ENCODE assay signal across 8 cellular contexts in genomic region chr4:37891221-37892159, GRCh38. TPM values are rescaled to one million over a fixed set of nuclear protein-coding genes. Genes with fewer than 3 reads are reported as not detected.
DNase-seq lines count a peak whose midpoint lies in the region; ATAC-seq and TF ChIP-seq lines count a peak whose summit lies in the region.

No MANE protein-coding gene starts in this region.

- TF ChIP-seq POLR2A in gastroesophageal sphincter (IDR thresholded peaks at IDR 0.05) (no peak), ovary (IDR thresholded peaks at IDR 0.05) (no peak), transverse colon (IDR thresholded peaks at IDR 0.05) (no peak)

- no peaks in the 10 kb centered on the region for H3K36me3 ChIP-seq in gastroesophageal sphincter
- no peaks in the 10 kb centered on the region for H3K36me3 ChIP-seq in ovary
- H3K36me3 ChIP-seq in transverse colon = no peaks in the 10 kb centered on the region

- peak overlapping the region; percentile 83 to 92 for H3K4me3 ChIP-seq in gastroesophageal sphincter
- peak overlapping the region; percentile 77 for H3K4me3 ChIP-seq in ovary
- H3K4me3 ChIP-seq in transverse colon = peak overlapping the region; percentile 91 to 99 (median 96)

- TF ChIP-seq EP300 in gastroesophageal sphincter (IDR thresholded peaks at IDR 0.05) = peak; percentile 12
- no peak for TF ChIP-seq EP300 in ovary (IDR thresholded peaks at IDR 0.05)
- TF ChIP-seq EP300 in transverse colon (IDR thresholded peaks at IDR 0.05; ENCODE audit: low read depth) = no peak

- in situ Hi-C loops in transverse colon (cut with MboI; ENCODE audit: low pct_ligation_motif_present in 1 of 4, low pct_unique_long_range_greater_than_20kb in 1 of 4, low sequenced_read_pairs in 3 of 4) = loop anchor here in 2 of 4 donors (25.0 kb wide), 2 partner anchors 121 to 146 kb away; no protein-coding TSS in a partner anchor

- WGBS in gastroesophageal sphincter (ENCODE audit: low coverage in 1 of 2), 2 donors = 0% methylated on average over 3 to 5 of the region's 55 CpGs
- WGBS in ovary, 3 donors = 0 to 1% (median 1%) methylated on average over 36 to 55 of the region's 55 CpGs
- 0% methylated on average over 2 to 16 of the region's 55 CpGs for WGBS in transverse colon (ENCODE audit: low coverage in 1 of 2), 2 donors

- H3K27me3 ChIP-seq in gastroesophageal sphincter (no peaks in the 10 kb centered on the region), ovary (no peaks in the 10 kb centered on the region), transverse colon (no peaks in the 10 kb centered on the region)

- TF ChIP-seq CTCF in gastroesophageal sphincter (IDR thresholded peaks at IDR 0.05) = peak in 2 of 4 experiments; percentile 17 to 19
- TF ChIP-seq CTCF in ovary (IDR thresholded peaks at IDR 0.05) = no peak
- peak in 3 of 5 experiments; percentile 7 to 19 (median 8) for TF ChIP-seq CTCF in transverse colon (IDR thresholded peaks at IDR 0.05)

- H3K4me1 ChIP-seq in gastroesophageal sphincter (peaks cover 0 to 76% (median 7%) of the 10 kb centered on the region in 3 donors), ovary (ENCODE audit: insufficient read depth) (no peaks in the 10 kb centered on the region), transverse colon (peaks cover 0 to 22% (median 17%) of the 10 kb centered on the region in 4 donors)

- H3K27ac ChIP-seq in gastroesophageal sphincter = peak overlapping the region; percentile 93 to 99 (median 95)
- peak overlapping the region; percentile 72 to 90 for H3K27ac ChIP-seq in ovary
- H3K27ac ChIP-seq in transverse colon = peak overlapping the region; percentile 90 to 93 (median 92)

- no peaks in the 10 kb centered on the region for H3K9me3 ChIP-seq in gastroesophageal sphincter
- no peaks in the 10 kb centered on the region for H3K9me3 ChIP-seq in ovary
- no peaks in the 10 kb centered on the region for H3K9me3 ChIP-seq in transverse colon

- DNase-seq in NCI-H2107 treated with DMSO at 0.1 percent for 48 hours (lab: John Stamatoyannopoulos, UW; ENCODE audit: unreplicated experiment) (peak; percentile 7), NCI-H2107 (lab: John Stamatoyannopoulos, UW) (no peak), NCI-H774 (lab: John Stamatoyannopoulos, UW) (peak; percentile 20), activated T-helper 1 cell treated with Interleukin-2 at 50 U/mL for 16 hours (ENCODE audit: low read depth) (peak; percentile 38), ovary (peak in 4 of 5 donors; percentile 30 to 58 (median 52)), transverse colon (peak; percentile 46)

- ATAC-seq in HG02852 (IDR thresholded peaks at IDR 0.05; ENCODE audit: unreplicated experiment) (peak; percentile 62), gastroesophageal sphincter (peak; percentile 31)

- intact Hi-C loops in ovary (cut with DNase I) (loop anchor here in 3 of 4 donors (2.0 to 10.0 kb wide), 4 partner anchors 64 to 143 kb away; partner anchors contain the start of gene PGM2 (in 2 of the 3)), transverse colon (cut with DNase I; ENCODE audit: low total_unique reads) (loop anchor here (2.0 to 5.0 kb wide), 3 partner anchors 64 to 1594 kb away; partner anchors contain the start of gene PGM2)

RNA-seq across cellular contexts. Expression of gene TBC1D1, which starts 0.6 kb away (rescaled TPM):
- 100 to 1,000 TPM; 190 to 279 (median 241) TPM for total RNA-seq in gastroesophageal sphincter
- 100 to 1,000 TPM in 1 of 7 donors, 10 to 100 TPM in 6; 41.9 to 104 (median 63.9) TPM for total RNA-seq in ovary
- polyA plus RNA-seq in ovary = 10 to 100 TPM; 39.5 to 96.1 TPM
- total RNA-seq in transverse colon = 100 to 1,000 TPM; 122 to 258 (median 139) TPM

Comparison
In these comparisons a context has a peak if more than half of its experiments do, and no peak if none do; other contexts are left out.
1. CTCF ChIP-seq: peak in transverse colon (3 of 5); none in ovary (0 of 3).
2. Peak in every context shown above with its lines, with median percentiles within 50 percentile points of each other: H3K27ac ChIP-seq and H3K4me3 ChIP-seq.